9 cellular contexts compared by ENCODE assay signal in genomic region chr2:3605013-3605961, GRCh38. TPM values are rescaled to one million over a fixed set of nuclear protein-coding genes. Genes with fewer than 3 reads are reported as not detected.
DNase-seq lines count a peak whose midpoint lies in the region; ATAC-seq, FAIRE-seq and TF ChIP-seq lines count a peak whose summit lies in the region.
"Had no signal": no experiment of that assay in that cellular context is flagged by ENCODE, and none has a peak within 500 bp of the region (broad histone marks: within the 10 kb centered on the region; RNA-seq: fewer than 3 reads in every experiment).

No MANE protein-coding gene starts in this region.

- H3K27me3 ChIP-seq in SU-DHL-6 (ENCODE audit: low read length) (no peaks in the 10 kb centered on the region), endothelial cell of umbilical vein (ENCODE audit: control insufficient read depth in 2 of 2, insufficient read depth in 2 of 2, low read length in 2 of 2) (no peaks in the 10 kb centered on the region), spleen (replicated peaks in 1 of 7) (no peaks in the 10 kb centered on the region)

- dilution Hi-C loops in endothelial cell of umbilical vein (cut with MboI; ENCODE audit: extremely low pct_ligation_motif_present, low sequenced_read_pairs), result no loop called here

- H2AFZ ChIP-seq in SU-DHL-6 (ENCODE audit: low read depth, low read length, severe bottlenecking) (peak overlapping the region; percentile 42), endothelial cell of umbilical vein (ENCODE audit: low read depth, low read length) (no peak overlapping the region)

- H3K9me2 ChIP-seq in SU-DHL-6 (replicated peaks; ENCODE audit: insufficient read depth, low read length), result no peaks in the 10 kb centered on the region

- intact Hi-C loops in endothelial cell of umbilical vein (cut with micrococcal nuclease), result no loop called here
- intact Hi-C loops in spleen (cut with DNase I; ENCODE audit: low total_unique reads), result no loop called here

- BruUV-seq in endothelial cell of umbilical vein (replicated peaks; lab: Mats Ljungman, UMichigan), result no TSS peak

- no peak overlapping the region for H3K9ac ChIP-seq in SU-DHL-6 (ENCODE audit: low read length)
- no peak overlapping the region for H3K9ac ChIP-seq in endothelial cell of umbilical vein (replicated peaks; ENCODE audit: extremely low read depth, insufficient read depth, low read length)

- WGBS in spleen, 5 donors, result 29 to 70% (median 54%) methylated on average over 26 to 42 of the region's 43 CpGs

- no peak for FAIRE-seq in endothelial cell of umbilical vein (lab: Jason Lieb, UNC)

- H4K20me1 ChIP-seq in SU-DHL-6 (ENCODE audit: low read depth, low read length), result no peaks in the 10 kb centered on the region
- H4K20me1 ChIP-seq in endothelial cell of umbilical vein (replicated peaks; ENCODE audit: control insufficient read depth, extremely low read depth, insufficient read depth, low read length), result no peaks in the 10 kb centered on the region

- CTCF ChIA-PET in endothelial cell of umbilical vein (lab: Charles Lee), result no interaction called here

- H3K79me2 ChIP-seq in SU-DHL-6 (ENCODE audit: insufficient read depth, low read length) (no peaks in the 10 kb centered on the region), endothelial cell of umbilical vein (ENCODE audit: control insufficient read depth, insufficient read depth, low read length) (no peaks in the 10 kb centered on the region)

- POLR2A ChIA-PET in endothelial cell of umbilical vein (lab: Charles Lee), result no interaction called here

- TF ChIP-seq POLR2A in endothelial cell of umbilical vein (IDR thresholded peaks at IDR 0.05; ENCODE audit: low read depth, low read length), result no peak
- TF ChIP-seq POLR2A in spleen (IDR thresholded peaks at IDR 0.05), result no peak

- no peaks in the 10 kb centered on the region for H3K4me1 ChIP-seq in endothelial cell of umbilical vein (ENCODE audit: control insufficient read depth, extremely low read depth, insufficient read depth, low read length)
- H3K4me1 ChIP-seq in spleen, result no peaks in the 10 kb centered on the region

- ATAC-seq in GM18867 (IDR thresholded peaks at IDR 0.05; ENCODE audit: unreplicated experiment), result peak; percentile 29
- no peak for ATAC-seq in GM21515 (IDR thresholded peaks at IDR 0.05; ENCODE audit: unreplicated experiment)

- DNase-seq in NCI-H1417 (lab: John Stamatoyannopoulos, UW) (peak; percentile 84 to 97 (median 96)), endothelial cell of umbilical vein (ENCODE audit: low read depth, low spot score) (no peak), spleen (peak; percentile 81), NCI-H748 (lab: John Stamatoyannopoulos, UW; ENCODE audit: unreplicated experiment) (no peak), dedifferentiated amniotic fluid mesenchymal stem cell (ENCODE audit: extremely low spot score) (no peak)

- peak overlapping the region; percentile 38 for H3K4me2 ChIP-seq in SU-DHL-6 (ENCODE audit: low read depth, low read length, poor library complexity, severe bottlenecking)
- no peak overlapping the region for H3K4me2 ChIP-seq in endothelial cell of umbilical vein (ENCODE audit: insufficient read depth, low read length)

- H3K4me3 ChIP-seq in SU-DHL-6 (ENCODE audit: insufficient read depth, low read length, poor library complexity, severe bottlenecking) (no peak overlapping the region), endothelial cell of umbilical vein (replicated peaks in 1 of 3; ENCODE audit: insufficient read depth in 1 of 3, low read depth in 1 of 3, low read length in 3 of 3) (no peak overlapping the region), spleen (no peak overlapping the region)

- TF ChIP-seq CTCF in SU-DHL-6 (IDR thresholded peaks at IDR 0.05; ENCODE audit: insufficient read depth, low read length, poor library complexity, severe bottlenecking) (no peak), endothelial cell of umbilical vein (IDR thresholded peaks at IDR 0.05; ENCODE audit: extremely low read depth in 1 of 2, insufficient read depth in 1 of 2, low read depth in 1 of 2, low read length in 2 of 2) (no peak), spleen (IDR thresholded peaks at IDR 0.05 in 8 of 11, conservative IDR thresholded peaks at IDR 0.05 in 3 of 11) (no peak)

- H3K9me3 ChIP-seq in SU-DHL-6 (ENCODE audit: insufficient read depth, low read length), result no peaks in the 10 kb centered on the region
- no peaks in the 10 kb centered on the region for H3K9me3 ChIP-seq in endothelial cell of umbilical vein (replicated peaks; ENCODE audit: control insufficient read depth, insufficient read depth, low read length)
- H3K9me3 ChIP-seq in spleen, result no peaks in the 10 kb centered on the region

- H3F3A ChIP-seq in SU-DHL-6 (ENCODE audit: insufficient read depth), result no peaks in the 10 kb centered on the region

- H3K27ac ChIP-seq in SU-DHL-6 (ENCODE audit: low read depth, low read length) (no peak overlapping the region), endothelial cell of umbilical vein (ENCODE audit: insufficient read depth, low read depth, low read length) (no peak overlapping the region), spleen (peak overlapping the region in 5 of 8 donors; percentile 11 to 76 (median 46))

- no peaks in the 10 kb centered on the region for H3K9me1 ChIP-seq in endothelial cell of umbilical vein (replicated peaks; ENCODE audit: control insufficient read depth, extremely low read depth, insufficient read depth, low read length)

- H3K36me3 ChIP-seq in SU-DHL-6 (ENCODE audit: low read length), result no peaks in the 10 kb centered on the region
- H3K36me3 ChIP-seq in endothelial cell of umbilical vein (ENCODE audit: control insufficient read depth in 2 of 2, extremely low read depth in 1 of 2, insufficient read depth in 2 of 2, low read length in 2 of 2), result no peaks in the 10 kb centered on the region
- no peaks in the 10 kb centered on the region for H3K36me3 ChIP-seq in spleen

TF ChIP-seq in endothelial cell of umbilical vein, 7 proteins besides CTCF, POLR2A, EP300 and RAD21:
- TF ChIP-seq MYC (IDR thresholded peaks at IDR 0.05; ENCODE audit: low read depth, low read length) (no peak), FOS (IDR thresholded peaks at IDR 0.05; ENCODE audit: borderline replicate concordance, insufficient read depth, low read length) (no peak), GATA2 (IDR thresholded peaks at IDR 0.05; ENCODE audit: insufficient read depth, insufficient read length, low read depth, low read length) (no peak), POLR2AphosphoS5 (IDR thresholded peaks at IDR 0.05; ENCODE audit: insufficient read depth, low read depth, low read length) (no peak), JUN (IDR thresholded peaks at IDR 0.05; ENCODE audit: borderline replicate concordance, insufficient read depth, insufficient read length, low read depth) (no peak)
- TF ChIP-seq, protein P1, sequence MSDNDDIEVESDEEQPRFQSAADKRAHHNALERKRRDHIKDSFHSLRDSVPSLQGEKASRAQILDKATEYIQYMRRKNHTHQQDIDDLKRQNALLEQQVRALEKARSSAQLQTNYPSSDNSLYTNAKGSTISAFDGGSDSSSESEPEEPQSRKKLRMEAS (IDR thresholded peaks at IDR 0.05; ENCODE audit: insufficient read depth, insufficient read length), result peak; percentile 40

RNA-seq across cellular contexts. Expression of gene COLEC11, which starts 10.4 kb away (rescaled TPM):
- total RNA-seq in endothelial cell of umbilical vein (not detected in 2 replicates), spleen (1 to 10 TPM in 6 of 7 donors, under 1 TPM in 1; 0.64 to 8.0 (median 4.7) TPM)
- polyA plus RNA-seq in endothelial cell of umbilical vein (0.15 and 0.19 TPM in 2 replicates), spleen (1 to 10 TPM; 1.9 to 3.2 (median 2.0) TPM)
- 0.15 and 0.17 TPM in 2 replicates for polyA plus RNA-seq in endothelial cell of umbilical vein (2011; cell fraction: cytosol; rRNA removed)
- not detected in 2 replicates for polyA plus RNA-seq in endothelial cell of umbilical vein (2011; cell fraction: nucleus; rRNA removed)
- polyA plus RNA-seq in endothelial cell of umbilical vein (2012), result not detected in 2 replicates
- polyA minus RNA-seq in endothelial cell of umbilical vein, result not detected in 2 replicates
- not detected for polyA minus RNA-seq in endothelial cell of umbilical vein (2011; cell fraction: cytosol; rRNA and poly(A)+ RNA removed)
- not detected in 2 replicates for polyA minus RNA-seq in endothelial cell of umbilical vein (2011; cell fraction: nucleus; rRNA and poly(A)+ RNA removed)
- total RNA-seq: LHCN-M2 had no signal

RNA-seq across cellular contexts. Expression of gene RPS7, which starts 30.2 kb away (rescaled TPM):
- total RNA-seq in endothelial cell of umbilical vein, result 1,506 and 1,544 TPM in 2 replicates
- 712 and 1,210 TPM in 2 replicates for polyA plus RNA-seq in endothelial cell of umbilical vein
- 1,730 and 1,737 TPM in 2 replicates for polyA plus RNA-seq in endothelial cell of umbilical vein (2011; cell fraction: cytosol; rRNA removed)
- 533 and 585 TPM in 2 replicates for polyA plus RNA-seq in endothelial cell of umbilical vein (2011; cell fraction: nucleus; rRNA removed)
- polyA plus RNA-seq in endothelial cell of umbilical vein (2012), result 1,981 and 2,150 TPM in 2 replicates
- polyA minus RNA-seq in endothelial cell of umbilical vein, result 252 and 276 TPM in 2 replicates
- polyA minus RNA-seq in endothelial cell of umbilical vein (2011; cell fraction: cytosol; rRNA and poly(A)+ RNA removed), result 328 TPM
- 72.1 and 75.3 TPM in 2 replicates for polyA minus RNA-seq in endothelial cell of umbilical vein (2011; cell fraction: nucleus; rRNA and poly(A)+ RNA removed)
- total RNA-seq in spleen, result 1,000 to 10,000 TPM in 6 of 7 donors, 100 to 1,000 TPM in 1; 901 to 3,930 (median 1,217) TPM
- polyA plus RNA-seq in spleen, result 1,000 to 10,000 TPM; 3,976 to 6,688 (median 5,664) TPM

RNA-seq across cellular contexts. Expression of gene RNASEH1, which starts 47.2 kb away (rescaled TPM):
- total RNA-seq in endothelial cell of umbilical vein (30.8 and 31.4 TPM in 2 replicates), spleen (10 to 100 TPM; 17.9 to 24.7 (median 20.3) TPM)
- polyA plus RNA-seq in endothelial cell of umbilical vein (8.3 and 12.8 TPM in 2 replicates), spleen (10 to 100 TPM in 1 of 3 donors, 1 to 10 TPM in 2; 4.3 to 11.9 (median 6.3) TPM)
- polyA plus RNA-seq in endothelial cell of umbilical vein (2011; cell fraction: cytosol; rRNA removed), result 15.5 and 17.7 TPM in 2 replicates
- polyA plus RNA-seq in endothelial cell of umbilical vein (2011; cell fraction: nucleus; rRNA removed), result 10.7 and 14.4 TPM in 2 replicates
- polyA plus RNA-seq in endothelial cell of umbilical vein (2012), result 26.7 and 36.1 TPM in 2 replicates
- polyA minus RNA-seq in endothelial cell of umbilical vein, result 10.6 and 12.7 TPM in 2 replicates
- polyA minus RNA-seq in endothelial cell of umbilical vein (2011; cell fraction: cytosol; rRNA and poly(A)+ RNA removed), result 16.5 TPM
- 6.1 and 6.9 TPM in 2 replicates for polyA minus RNA-seq in endothelial cell of umbilical vein (2011; cell fraction: nucleus; rRNA and poly(A)+ RNA removed)

RNA-seq across cellular contexts. Expression of gene ALLC, which starts 52.7 kb away (rescaled TPM):
- not detected in 2 replicates for total RNA-seq in endothelial cell of umbilical vein
- not detected in 2 replicates for polyA plus RNA-seq in endothelial cell of umbilical vein
- polyA plus RNA-seq in endothelial cell of umbilical vein (2011; cell fraction: cytosol; rRNA removed), result not detected in 2 replicates
- polyA plus RNA-seq in endothelial cell of umbilical vein (2011; cell fraction: nucleus; rRNA removed), result not detected in 2 replicates
- polyA plus RNA-seq in endothelial cell of umbilical vein (2012), result not detected in 2 replicates
- polyA minus RNA-seq in endothelial cell of umbilical vein, result not detected in 2 replicates
- polyA minus RNA-seq in endothelial cell of umbilical vein (2011; cell fraction: cytosol; rRNA and poly(A)+ RNA removed), result not detected
- polyA minus RNA-seq in endothelial cell of umbilical vein (2011; cell fraction: nucleus; rRNA and poly(A)+ RNA removed), result not detected in 2 replicates
- total RNA-seq in spleen, result not detected
- not detected for polyA plus RNA-seq in spleen
- total RNA-seq: LHCN-M2 had no signal

Comparison
In these comparisons a context has a peak if more than half of its experiments do, and no peak if none do; other contexts are left out.
1. DNase-seq: peak in NCI-H1417 (3 of 3) and spleen (single experiment); none in endothelial cell of umbilical vein (single experiment), NCI-H748 (single experiment) and dedifferentiated amniotic fluid mesenchymal stem cell (single experiment).
2. H3K27ac ChIP-seq: peak in spleen (5 of 8); none in SU-DHL-6 (single experiment) and endothelial cell of umbilical vein (single experiment).